In the genomic region with DNA sequence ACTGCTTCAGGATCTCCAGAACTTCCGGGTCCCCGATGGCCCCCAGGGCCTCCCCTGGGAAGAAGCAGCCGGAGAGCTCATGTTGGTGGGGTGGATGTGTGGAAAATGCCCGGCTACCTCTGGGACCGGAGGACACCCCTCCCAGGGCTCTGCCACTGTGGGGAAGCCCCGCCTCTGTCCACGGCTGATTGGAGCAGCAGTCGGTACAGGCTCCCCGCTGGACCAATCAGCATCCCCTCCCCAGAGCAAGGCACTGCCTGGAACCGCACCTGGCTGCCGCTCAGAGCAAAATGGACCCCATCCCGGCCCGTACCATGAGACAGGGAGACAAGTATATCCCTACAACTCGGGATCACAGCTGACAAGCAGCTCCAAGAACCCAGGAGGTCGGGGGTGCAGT, we compare ENCODE assay signal across 13 cellular contexts. TPM values are rescaled to one million over a fixed set of nuclear protein-coding genes. Genes with fewer than 3 reads are reported as not detected.
DNase-seq lines count a peak whose midpoint lies in the region; ATAC-seq, FAIRE-seq and TF ChIP-seq lines count a peak whose summit lies in the region.
"Had no signal": no experiment of that assay in that cellular context is flagged by ENCODE, and none has a peak within 500 bp of the region (broad histone marks: within the 10 kb centered on the region; RNA-seq: fewer than 3 reads in every experiment).

No MANE protein-coding gene starts in this region.

- POLR2A ChIA-PET in WTC11 (lab: Charles Lee), result interaction anchor here (0.6 kb wide), 1 partner anchor 9 kb away, joined by 4 read pairs; no protein-coding TSS in a partner anchor

- peak; percentile 100 for ATAC-seq in WTC11
- ATAC-seq in stimulated activated naive B cell treated with anti-CD40 and anti-IgM and Interleukin-4, amounts not matched to agents 10 μg/mL and 1 μg/mL and 100 μg/mL, for 72 hours (replicated peaks), result peak; percentile 55 to 64

- H3K36me3 Mint-ChIP-seq in WTC11, result peaks cover 31% of the 10 kb centered on the region
- H3K36me3 Mint-ChIP-seq in glutamatergic neuron (ENCODE audit: unreplicated experiment), result no peaks in the 10 kb centered on the region
- peaks cover 39 to 44% of the 10 kb centered on the region in 2 donors for H3K36me3 Mint-ChIP-seq in stimulated activated naive B cell treated with anti-CD40 and anti-IgM and Interleukin-4, amounts not matched to agents 10 μg/mL and 1 μg/mL and 100 μg/mL, for 72 hours

- H3K4me1 Mint-ChIP-seq in WTC11, result 0 out of 2 replicates have a peak, but pooled peaks cover under 1% of the 10 kb centered on the region
- H3K4me1 Mint-ChIP-seq in glutamatergic neuron (ENCODE audit: low read depth, unreplicated experiment), result no peaks in the 10 kb centered on the region
- peaks cover 5 to 12% of the 10 kb centered on the region in 2 donors for H3K4me1 Mint-ChIP-seq in stimulated activated naive B cell treated with anti-CD40 and anti-IgM and Interleukin-4, amounts not matched to agents 10 μg/mL and 1 μg/mL and 100 μg/mL, for 72 hours

- H3K9me3 Mint-ChIP-seq in WTC11 (no peaks in the 10 kb centered on the region), glutamatergic neuron (ENCODE audit: unreplicated experiment) (no peaks in the 10 kb centered on the region)
- H3K9me3 Mint-ChIP-seq in stimulated activated naive B cell treated with anti-CD40 and anti-IgM and Interleukin-4, amounts not matched to agents 10 μg/mL and 1 μg/mL and 100 μg/mL, for 72 hours, result no peaks in the 10 kb centered on the region

- CTCF ChIA-PET in WTC11 (lab: Charles Lee), result interaction anchor here (1.0 to 2.3 kb wide), 3 partner anchors 9 to 189 kb away, joined by 3 to 16 read pairs (median 3); partner anchors contain the start of gene SMIM44

- H3K27me3 Mint-ChIP-seq in WTC11 (ENCODE audit: low read depth) (no peaks in the 10 kb centered on the region), glutamatergic neuron (ENCODE audit: unreplicated experiment) (no peaks in the 10 kb centered on the region)
- no peaks in the 10 kb centered on the region for H3K27me3 Mint-ChIP-seq in stimulated activated naive B cell treated with anti-CD40 and anti-IgM and Interleukin-4, amounts not matched to agents 10 μg/mL and 1 μg/mL and 100 μg/mL, for 72 hours

- no peak overlapping the region for H3K4me3 Mint-ChIP-seq in WTC11
- no peak overlapping the region for H3K4me3 Mint-ChIP-seq in glutamatergic neuron (ENCODE audit: unreplicated experiment)
- no peak overlapping the region for H3K4me3 Mint-ChIP-seq in stimulated activated naive B cell treated with anti-CD40 and anti-IgM and Interleukin-4, amounts not matched to agents 10 μg/mL and 1 μg/mL and 100 μg/mL, for 72 hours

- FAIRE-seq in urothelium cell line (lab: Jason Lieb, UNC), result no peak

- H3K27ac Mint-ChIP-seq in WTC11, result no peak overlapping the region
- H3K27ac Mint-ChIP-seq in glutamatergic neuron (ENCODE audit: unreplicated experiment), result no peak overlapping the region
- H3K27ac Mint-ChIP-seq in stimulated activated naive B cell treated with anti-CD40 and anti-IgM and Interleukin-4, amounts not matched to agents 10 μg/mL and 1 μg/mL and 100 μg/mL, for 72 hours, result peak overlapping the region; percentile 14

- TF ChIP-seq CTCF in WTC11 (IDR thresholded peaks at IDR 0.05) (no peak), glutamatergic neuron (IDR thresholded peaks at IDR 0.05; ENCODE audit: partially characterized antibody, unreplicated experiment) (no peak)

- DNase-seq in NCI-H82 (lab: John Stamatoyannopoulos, UW) (peak; percentile 17), NCI-H82 treated with DMSO at 0.1 percent for 48 hours (lab: John Stamatoyannopoulos, UW; ENCODE audit: unreplicated experiment) (no peak), WTC11 (ENCODE audit: low spot score) (peak; percentile 88), glutamatergic neuron (peak; percentile 59), NCI-H524 (lab: John Stamatoyannopoulos, UW) (no peak), NCI-H2107 treated with DMSO at 0.1 percent for 48 hours (lab: John Stamatoyannopoulos, UW; ENCODE audit: unreplicated experiment) (no peak), urothelium cell line (ENCODE audit: low spot score) (no peak)
- DNase-seq in stimulated activated naive B cell treated with anti-CD40 and anti-IgM and Interleukin-4, amounts not matched to agents 10 μg/mL and 1 μg/mL and 100 μg/mL, for 72 hours, result no peak
- DNase-seq: ACHN, NCI-H1694 treated with DMSO at 0.1 percent for 48 hours had no signal

TF ChIP-seq in WTC11, 78 proteins besides CTCF, POLR2A, EP300 and RAD21:
- TF ChIP-seq NFYB (CRISPR knock-in tag; conservative IDR thresholded peaks at IDR 0.05; ENCODE audit: low read depth), result peak; percentile 85
- no peak for TF ChIP-seq TEAD4 (CRISPR knock-in tag; IDR thresholded peaks at IDR 0.05)

RNA-seq across cellular contexts. Expression of gene DOHH, which starts 6.4 kb away (rescaled TPM):
- total RNA-seq in WTC11 (2021) (16.9 to 22.2 TPM (median 18.3 TPM) in 3 replicates), glutamatergic neuron (ENCODE audit: unreplicated experiment) (8.5 TPM)

RNA-seq across cellular contexts. Expression of gene SMIM44, which starts 10.8 kb away (rescaled TPM):
- total RNA-seq in WTC11 (2021) (not detected in 3 replicates), glutamatergic neuron (ENCODE audit: unreplicated experiment) (not detected)
- total RNA-seq: dermis microvascular lymphatic vessel endothelial cell, upper lobe of left lung had no signal

RNA-seq across cellular contexts. Expression of gene FZR1, which starts 12.1 kb away (rescaled TPM):
- total RNA-seq in WTC11 (2021) (43.6 to 60.8 TPM (median 44.4 TPM) in 3 replicates), glutamatergic neuron (ENCODE audit: unreplicated experiment) (51.3 TPM)

RNA-seq across cellular contexts. Expression of gene SMIM24, which starts 13.7 kb away (rescaled TPM):
- total RNA-seq in WTC11 (2021) (2.8 to 9.9 TPM (median 7.4 TPM) in 3 replicates), glutamatergic neuron (ENCODE audit: unreplicated experiment) (not detected)
- total RNA-seq: dermis microvascular lymphatic vessel endothelial cell had no signal

RNA-seq across cellular contexts. Expression of gene TEKTIP1, which starts 44.9 kb away (rescaled TPM):
- total RNA-seq in WTC11 (2021) (3.3 to 6.3 TPM (median 4.7 TPM) in 3 replicates), glutamatergic neuron (ENCODE audit: unreplicated experiment) (2.5 TPM)
- total RNA-seq: dermis microvascular lymphatic vessel endothelial cell, kidney epithelial cell had no signal

Comparison
In these comparisons a context has a peak if more than half of its experiments do, and no peak if none do; other contexts are left out.
1. DNase-seq: peak in NCI-H82 (single experiment), WTC11 (single experiment) and glutamatergic neuron (single experiment); none in NCI-H82 treated with DMSO at 0.1 percent for 48 hours (single experiment), stimulated activated naive B cell treated with anti-CD40 and anti-IgM and Interleukin-4, amounts not matched to agents 10 μg/mL and 1 μg/mL and 100 μg/mL, for 72 hours (single experiment), NCI-H524 (0 of 2), NCI-H2107 treated with DMSO at 0.1 percent for 48 hours (single experiment) and urothelium cell line (single experiment).